In genomic region chr2:72921088-72921851, GRCh38 we compare ENCODE assay signal across 18 cellular contexts. TPM values are rescaled to one million over a fixed set of nuclear protein-coding genes. Genes with fewer than 3 reads are reported as not detected.
DNase-seq lines count a peak whose midpoint lies in the region; ATAC-seq and TF ChIP-seq lines count a peak whose summit lies in the region.
"Had no signal": no experiment of that assay in that cellular context is flagged by ENCODE, and none has a peak within 500 bp of the region (broad histone marks: within the 10 kb centered on the region; RNA-seq: fewer than 3 reads in every experiment).

No MANE protein-coding gene starts in this region.

- TF ChIP-seq CTCF in dorsolateral prefrontal cortex (IDR thresholded peaks at IDR 0.05 in 54 of 56, conservative IDR thresholded peaks at IDR 0.05 in 2 of 56; ENCODE audit: low read depth in 1 of 56, partially characterized antibody in 56 of 56) = no peak
- TF ChIP-seq CTCF in neural progenitor cell (IDR thresholded peaks at IDR 0.05) = no peak

- no peak for ATAC-seq in HG03571 (IDR thresholded peaks at IDR 0.05; ENCODE audit: unreplicated experiment)
- ATAC-seq: body of pancreas, left ventricle myocardium superior, pancreas, PC-3 had no signal

- peak overlapping the region in 6 of 10 experiments; percentile 20 to 55 (median 38); a peak in 7 of 20 replicates for H3K4me3 ChIP-seq in BLaER1 treated with 17β-estradiol and CSF1 and Interleukin-3, amounts not matched to agents 10 nM and 100 nM
- H3K4me3 ChIP-seq in H7 (ENCODE audit: insufficient read depth, low read depth, low read length) (no peak overlapping the region), dorsolateral prefrontal cortex (peak overlapping the region in 55 of 59 donors; percentile 28 to 73 (median 57)), neural progenitor cell (peak overlapping the region; percentile 44)
- H3K4me3 ChIP-seq: body of pancreas, colonic mucosa had no signal

- H3K9me3 Mint-ChIP-seq in neural progenitor cell = peaks cover 2% of the 10 kb centered on the region
- H3K9me3 Mint-ChIP-seq: activated naive CD4-positive, alpha-beta T cell treated with anti-CD3 and anti-CD28 coated beads for 36 hours; T-helper 2 cell treated with Interferon-gamma antibody and Interleukin-4, amounts not matched to agents 5 μg/mL and 100 μg/mL, for 36 hours had no signal

- peaks cover 10 to 96% (median 91%) of the 10 kb centered on the region in 11 experiments; a peak in 20 of 22 replicates for H4K20me1 ChIP-seq in BLaER1 treated with 17β-estradiol and CSF1 and Interleukin-3, amounts not matched to agents 10 nM and 100 nM
- peaks cover 80% of the 10 kb centered on the region for H4K20me1 ChIP-seq in neural progenitor cell (ENCODE audit: low read depth)

- H3K27ac ChIP-seq in BLaER1 treated with 17β-estradiol and CSF1 and Interleukin-3, amounts not matched to agents 10 nM and 100 nM = no peak overlapping the region
- peak overlapping the region in 47 of 59 donors; percentile 6 to 91 (median 66) for H3K27ac ChIP-seq in dorsolateral prefrontal cortex
- no peak overlapping the region for H3K27ac ChIP-seq in neural progenitor cell
- H3K27ac ChIP-seq: body of pancreas, colonic mucosa, pancreas had no signal

- H3K9ac ChIP-seq in BLaER1 treated with 17β-estradiol and CSF1 and Interleukin-3, amounts not matched to agents 10 nM and 100 nM = no peak overlapping the region
- no peak overlapping the region for H3K9ac ChIP-seq in neural progenitor cell

- H3K4me1 Mint-ChIP-seq in neural progenitor cell = peaks cover 12% of the 10 kb centered on the region

- H3K4me2 ChIP-seq in BLaER1 treated with 17β-estradiol and CSF1 and Interleukin-3, amounts not matched to agents 10 nM and 100 nM = peak overlapping the region in 8 of 11 experiments; percentile 45 to 92 (median 72); a peak in 6 of 22 replicates
- peak overlapping the region; percentile 91 for H3K4me2 ChIP-seq in neural progenitor cell

- H3K36me3 Mint-ChIP-seq in neural progenitor cell = no peaks in the 10 kb centered on the region

- no peak overlapping the region for H2AFZ ChIP-seq in neural progenitor cell (replicated peaks)

- H3K27me3 Mint-ChIP-seq in neural progenitor cell (ENCODE audit: insufficient read depth, low read depth) = peaks cover 65% of the 10 kb centered on the region

- H3K4me1 ChIP-seq in BLaER1 treated with 17β-estradiol and CSF1 and Interleukin-3, amounts not matched to agents 10 nM and 100 nM = peaks cover 38 to 49% (median 41%) of the 10 kb centered on the region in 10 experiments
- peaks cover 50% of the 10 kb centered on the region for H3K4me1 ChIP-seq in neural progenitor cell

- DNase-seq in H7 (peak; percentile 61), dorsolateral prefrontal cortex (no peak), neural progenitor cell (ENCODE audit: low spot score) (no peak), hepatic stellate cell (ENCODE audit: low spot score) (no peak), NCI-H128 (lab: John Stamatoyannopoulos, UW; ENCODE audit: unreplicated experiment) (no peak)
- DNase-seq: activated naive CD4-positive, alpha-beta T cell treated with anti-CD3 and anti-CD28 coated beads for 36 hours; Caco-2; left ventricle myocardium superior; MM.1S; pancreas; PC-3 had no signal

- peaks cover 100% of the 10 kb centered on the region in 11 experiments for H3K27me3 ChIP-seq in BLaER1 treated with 17β-estradiol and CSF1 and Interleukin-3, amounts not matched to agents 10 nM and 100 nM
- peaks cover 98% of the 10 kb centered on the region for H3K27me3 ChIP-seq in H7 (ENCODE audit: control insufficient read depth, insufficient read depth, low read length)
- peaks cover 6 to 98% (median 92%) of the 10 kb centered on the region in 45 donors for H3K27me3 ChIP-seq in dorsolateral prefrontal cortex
- peaks cover 100% of the 10 kb centered on the region for H3K27me3 ChIP-seq in neural progenitor cell

- no peaks in the 10 kb centered on the region for H3K79me2 ChIP-seq in neural progenitor cell (ENCODE audit: low read depth)

- no peak overlapping the region for H3K27ac Mint-ChIP-seq in neural progenitor cell
- H3K27ac Mint-ChIP-seq: activated naive CD4-positive, alpha-beta T cell treated with anti-CD3 and anti-CD28 coated beads for 36 hours; T-helper 2 cell treated with Interferon-gamma antibody and Interleukin-4, amounts not matched to agents 5 μg/mL and 100 μg/mL, for 36 hours had no signal

- H3K9me3 ChIP-seq in BLaER1 treated with 17β-estradiol and CSF1 and Interleukin-3, amounts not matched to agents 10 nM and 100 nM (replicated peaks in 1 of 11) = peaks cover 0 to 8% (median 0%) of the 10 kb centered on the region in 11 experiments; a peak in 1 of 22 replicates
- H3K9me3 ChIP-seq in neural progenitor cell (ENCODE audit: low read depth) = no peaks in the 10 kb centered on the region
- H3K9me3 ChIP-seq: body of pancreas, Caco-2, colonic mucosa, pancreas had no signal

- intact Hi-C loops in dorsolateral prefrontal cortex (cut with DNase I) = no loop called here

- H3F3A ChIP-seq in neural progenitor cell (ENCODE audit: low read depth) = peaks cover 55% of the 10 kb centered on the region

- H3K4me3 Mint-ChIP-seq in neural progenitor cell = no peak overlapping the region

- H3K36me3 ChIP-seq in BLaER1 treated with 17β-estradiol and CSF1 and Interleukin-3, amounts not matched to agents 10 nM and 100 nM = no peaks in the 10 kb centered on the region
- H3K36me3 ChIP-seq in H7 (replicated peaks; ENCODE audit: control insufficient read depth, insufficient read depth, low read length) = no peaks in the 10 kb centered on the region
- H3K36me3 ChIP-seq in neural progenitor cell = no peaks in the 10 kb centered on the region
- H3K36me3 ChIP-seq: colonic mucosa, pancreas had no signal

RNA-seq across cellular contexts. Expression of gene EMX1, which starts 4.0 kb away (rescaled TPM):
- 0.28 and 1.6 TPM in 2 replicates for total RNA-seq in H7 (2014; rRNA removed; shearing (Covaris generic))
- 10 to 100 TPM; 10.4 to 59.2 (median 36.8) TPM for total RNA-seq in dorsolateral prefrontal cortex
- 0.43 and 7.3 TPM in 2 replicates for total RNA-seq in neural progenitor cell (ENCODE audit: low replicate concordance)
- total RNA-seq: activated naive CD4-positive, alpha-beta T cell treated with anti-CD3 and anti-CD28 coated beads for 36 hours; fibroblast of villous mesenchyme; left ventricle myocardium superior; PC-3; ureter had no signal

RNA-seq across cellular contexts. Expression of gene SPR, which starts 34.1 kb away (rescaled TPM):
- 3.7 and 8.0 TPM in 2 replicates for total RNA-seq in H7 (2014; rRNA removed; shearing (Covaris generic))
- total RNA-seq in dorsolateral prefrontal cortex = 10 to 100 TPM in 110 of 120 experiments, 1 to 10 TPM in 10; 6.4 to 50.8 (median 15.2) TPM
- total RNA-seq in neural progenitor cell (ENCODE audit: low replicate concordance) = 2.2 and 4.4 TPM in 2 replicates

Comparison
In these comparisons a context has a peak if more than half of its experiments do, and no peak if none do; other contexts are left out.
1. H3K27ac ChIP-seq: peak in dorsolateral prefrontal cortex (47 of 59); none in BLaER1 treated with 17β-estradiol and CSF1 and Interleukin-3, amounts not matched to agents 10 nM and 100 nM (0 of 11) and neural progenitor cell (single experiment).